Comparison of ENCODE assay signal across 11 cellular contexts in the genomic region with DNA sequence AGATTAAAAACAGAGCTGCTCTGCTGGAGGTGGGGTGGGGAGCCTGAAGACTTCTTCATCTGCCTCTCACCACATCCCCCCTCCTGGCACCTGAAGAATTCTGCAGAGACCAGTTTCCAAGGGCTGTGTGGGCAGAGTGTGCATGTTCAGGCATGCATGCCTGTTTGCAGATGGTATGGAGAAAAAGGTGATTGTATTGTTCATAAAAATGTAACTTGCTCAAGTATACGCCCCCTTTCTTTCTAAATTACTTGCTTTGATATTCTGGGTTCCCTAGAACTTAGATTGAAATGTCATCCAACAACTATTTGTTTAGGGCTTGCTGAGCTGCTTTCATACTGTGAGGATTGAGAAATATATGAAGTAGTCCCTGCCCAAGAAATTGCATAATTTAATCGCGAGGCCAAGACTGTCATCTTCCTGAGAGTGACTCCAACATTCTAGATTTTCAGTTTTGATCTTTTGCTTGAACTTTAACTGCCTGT.
DNase-seq lines count a peak whose midpoint lies in the region; ATAC-seq, FAIRE-seq and TF ChIP-seq lines count a peak whose summit lies in the region.
"Had no signal": no experiment of that assay in that cellular context is flagged by ENCODE, and none has a peak within 500 bp of the region (broad histone marks: within the 10 kb centered on the region; RNA-seq: fewer than 3 reads in every experiment).

No MANE protein-coding gene starts in this region.

- H3K36me3 ChIP-seq in breast epithelium, result no peaks in the 10 kb centered on the region

- intact Hi-C loops in breast epithelium (cut with DNase I; ENCODE audit: low total_unique reads), result no loop called here

- TF ChIP-seq CTCF in breast epithelium (IDR thresholded peaks at IDR 0.05) (no peak), omental fat pad (IDR thresholded peaks at IDR 0.05) (no peak)

- peak; percentile 75 for ATAC-seq in GM18511 (IDR thresholded peaks at IDR 0.05; ENCODE audit: unreplicated experiment)
- ATAC-seq in omental fat pad (ENCODE audit: low FRiP score), result peak; percentile 87
- no peak for ATAC-seq in GM21423 (IDR thresholded peaks at IDR 0.05; ENCODE audit: unreplicated experiment)
- ATAC-seq: activated CD8-positive, alpha-beta memory T cell treated with anti-CD3 and anti-CD28 coated beads, Interleukin-2, amount 10 ng/mL, durations not matched to agents 7 days and 5 days; SK-N-SH treated with all-trans-retinoic acid at 6 μM for 48 hours had no signal

- no peaks in the 10 kb centered on the region for H3K9me3 ChIP-seq in breast epithelium

- peak overlapping the region; percentile 63 to 70 for H3K27ac ChIP-seq in breast epithelium

- H3K4me1 ChIP-seq in breast epithelium, result peaks cover 0 to 6% of the 10 kb centered on the region in 2 donors

- DNase-seq in HTR-8/SVneo (ENCODE audit: insufficient read length, low spot score) (peak; percentile 14), breast epithelium (ENCODE audit: low spot score in 2 of 2) (peak in 1 of 2 donors; percentile 69), omental fat pad (ENCODE audit: low spot score) (no peak), activated gamma-delta T cell (lab: John Stamatoyannopoulos, UW) (no peak)
- DNase-seq in stimulated activated CD4-positive, alpha-beta T cell treated with anti-CD3 and anti-CD28 coated beads, Interleukin-1b, Interleukin-23, amount 100 ng/mL, for 48 hours, result no peak
- DNase-seq: activated CD8-positive, alpha-beta memory T cell treated with anti-CD3 and anti-CD28 coated beads, Interleukin-2, amount 10 ng/mL, durations not matched to agents 7 days and 5 days; cerebellar nuclear complex; NCI-H187 had no signal

- no peak overlapping the region for H3K4me3 ChIP-seq in breast epithelium

- H3K27me3 ChIP-seq in breast epithelium, result no peaks in the 10 kb centered on the region

- FAIRE-seq in HTR-8/SVneo (lab: Jason Lieb, UNC), result no peak

- no peak for TF ChIP-seq POLR2A in breast epithelium (IDR thresholded peaks at IDR 0.05)
